Comparison of ENCODE assay signal across 1 cellular context in the genomic region with DNA sequence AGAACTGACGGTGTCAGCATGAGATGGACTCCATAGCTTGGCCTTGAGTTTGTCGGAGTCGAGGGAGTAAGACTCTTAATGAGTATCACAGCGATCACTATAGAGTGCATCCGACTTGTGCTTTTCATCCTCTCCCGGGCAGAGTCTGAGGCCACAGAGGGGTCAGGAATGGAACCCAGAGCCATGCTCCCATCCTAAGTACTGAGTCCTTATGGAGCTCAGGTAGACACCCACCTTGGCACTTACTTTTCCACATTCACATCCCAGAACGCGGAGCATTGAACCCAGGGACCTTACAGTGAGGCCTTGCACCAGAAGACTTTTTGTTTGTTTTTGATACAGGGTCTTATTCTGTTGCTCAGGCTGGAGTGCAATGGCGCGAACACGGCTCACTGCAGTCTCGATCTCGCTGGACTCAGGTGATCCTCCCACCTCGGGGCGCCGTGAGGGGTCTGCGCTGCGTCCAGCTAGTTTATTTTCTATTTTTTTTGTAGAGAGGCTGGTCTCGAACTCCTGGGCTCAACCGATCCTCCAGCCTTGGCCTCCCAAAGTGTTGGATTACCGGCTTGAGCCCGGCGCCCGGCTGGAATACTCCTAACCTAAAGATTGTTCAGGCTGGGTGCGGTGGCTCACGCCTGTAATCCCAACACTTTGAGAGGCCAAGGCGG.
A peak's percentile ranks its signal among the peaks of the same experiment; 100 is the strongest.
TF ChIP-seq lines count a peak whose summit lies in the region.

No MANE protein-coding gene starts in this region.

TF ChIP-seq in HepG2, 621 proteins besides CTCF, POLR2A, EP300 and RAD21 (continued from another document and continues in another):
- TF ChIP-seq MEIS2 (CRISPR knock-in tag; IDR thresholded peaks at IDR 0.05), result no peak
- no peak for TF ChIP-seq ZKSCAN1 (IDR thresholded peaks at IDR 0.05; ENCODE audit: low read length)
- no peak for TF ChIP-seq GTF2F1 (IDR thresholded peaks at IDR 0.05; ENCODE audit: low read length)
- TF ChIP-seq, protein P1, sequence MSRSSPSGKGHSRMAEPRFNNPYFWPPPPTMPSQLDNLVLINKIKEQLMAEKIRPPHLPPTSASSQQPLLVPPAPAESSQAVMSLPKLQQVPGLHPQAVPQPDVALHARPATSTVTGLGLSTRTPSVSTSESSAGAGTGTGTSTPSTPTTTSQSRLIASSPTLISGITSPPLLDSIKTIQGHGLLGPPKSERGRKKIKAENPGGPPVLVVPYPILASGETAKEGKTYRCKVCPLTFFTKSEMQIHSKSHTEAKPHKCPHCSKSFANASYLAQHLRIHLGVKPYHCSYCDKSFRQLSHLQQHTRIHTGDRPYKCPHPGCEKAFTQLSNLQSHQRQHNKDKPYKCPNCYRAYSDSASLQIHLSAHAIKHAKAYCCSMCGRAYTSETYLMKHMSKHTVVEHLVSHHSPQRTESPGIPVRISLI (CRISPR knock-in tag; IDR thresholded peaks at IDR 0.05; ENCODE audit: borderline replicate concordance), result no peak
- TF ChIP-seq ZNF343 (CRISPR knock-in tag; IDR thresholded peaks at IDR 0.05), result no peak
- no peak for TF ChIP-seq ZMAT3 (CRISPR knock-in tag; conservative IDR thresholded peaks at IDR 0.05)
- TF ChIP-seq, protein P2, sequence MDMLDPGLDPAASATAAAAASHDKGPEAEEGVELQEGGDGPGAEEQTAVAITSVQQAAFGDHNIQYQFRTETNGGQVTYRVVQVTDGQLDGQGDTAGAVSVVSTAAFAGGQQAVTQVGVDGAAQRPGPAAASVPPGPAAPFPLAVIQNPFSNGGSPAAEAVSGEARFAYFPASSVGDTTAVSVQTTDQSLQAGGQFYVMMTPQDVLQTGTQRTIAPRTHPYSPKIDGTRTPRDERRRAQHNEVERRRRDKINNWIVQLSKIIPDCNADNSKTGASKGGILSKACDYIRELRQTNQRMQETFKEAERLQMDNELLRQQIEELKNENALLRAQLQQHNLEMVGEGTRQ (IDR thresholded peaks at IDR 0.05; ENCODE audit: low read depth, low read length), result no peak
- TF ChIP-seq, protein P2 (CRISPR knock-in tag; IDR thresholded peaks at IDR 0.05; ENCODE audit: borderline replicate concordance), result 0 out of 2 replicates have a peak, but pooled peaks have one; percentile 10
- TF ChIP-seq ZNF879 (CRISPR knock-in tag; IDR thresholded peaks at IDR 0.05), result no peak
- TF ChIP-seq, protein P3, sequence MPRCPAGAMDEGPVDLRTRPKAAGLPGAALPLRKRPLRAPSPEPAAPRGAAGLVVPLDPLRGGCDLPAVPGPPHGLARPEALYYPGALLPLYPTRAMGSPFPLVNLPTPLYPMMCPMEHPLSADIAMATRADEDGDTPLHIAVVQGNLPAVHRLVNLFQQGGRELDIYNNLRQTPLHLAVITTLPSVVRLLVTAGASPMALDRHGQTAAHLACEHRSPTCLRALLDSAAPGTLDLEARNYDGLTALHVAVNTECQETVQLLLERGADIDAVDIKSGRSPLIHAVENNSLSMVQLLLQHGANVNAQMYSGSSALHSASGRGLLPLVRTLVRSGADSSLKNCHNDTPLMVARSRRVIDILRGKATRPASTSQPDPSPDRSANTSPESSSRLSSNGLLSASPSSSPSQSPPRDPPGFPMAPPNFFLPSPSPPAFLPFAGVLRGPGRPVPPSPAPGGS (CRISPR knock-in tag; IDR thresholded peaks at IDR 0.05), result no peak
- TF ChIP-seq ZFY (CRISPR knock-in tag; IDR thresholded peaks at IDR 0.05), result no peak
- TF ChIP-seq ZSCAN29 (CRISPR knock-in tag; conservative IDR thresholded peaks at IDR 0.05), result no peak
- TF ChIP-seq ZNF256 (CRISPR knock-in tag; conservative IDR thresholded peaks at IDR 0.05), result no peak
- TF ChIP-seq, protein P4, sequence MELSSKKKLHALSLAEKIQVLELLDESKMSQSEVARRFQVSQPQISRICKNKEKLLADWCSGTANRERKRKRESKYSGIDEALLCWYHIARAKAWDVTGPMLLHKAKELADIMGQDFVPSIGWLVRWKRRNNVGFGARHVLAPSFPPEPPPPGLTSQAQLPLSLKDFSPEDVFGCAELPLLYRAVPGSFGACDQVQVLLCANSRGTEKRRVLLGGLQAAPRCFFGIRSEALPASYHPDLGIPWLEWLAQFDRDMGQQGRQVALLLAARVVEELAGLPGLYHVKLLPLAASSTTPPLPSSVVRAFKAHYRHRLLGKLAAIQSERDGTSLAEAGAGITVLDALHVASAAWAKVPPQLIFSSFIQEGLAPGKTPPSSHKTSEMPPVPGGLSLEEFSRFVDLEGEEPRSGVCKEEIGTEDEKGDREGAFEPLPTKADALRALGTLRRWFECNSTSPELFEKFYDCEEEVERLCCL (CRISPR knock-in tag; IDR thresholded peaks at IDR 0.05; ENCODE audit: borderline replicate concordance), result 0 out of 2 replicates have a peak, but pooled peaks have one; percentile 34
- TF ChIP-seq RFX3 (CRISPR knock-in tag; IDR thresholded peaks at IDR 0.05), result no peak
- no peak for TF ChIP-seq HOXA5 (CRISPR knock-in tag; IDR thresholded peaks at IDR 0.05)
- peak; percentile 59; the same call in 1 of the 2 replicates for TF ChIP-seq ZNF605 (CRISPR knock-in tag; IDR thresholded peaks at IDR 0.05)
- TF ChIP-seq MEF2D (CRISPR knock-in tag; IDR thresholded peaks at IDR 0.05), result no peak
- TF ChIP-seq ZNF230 (CRISPR knock-in tag; IDR thresholded peaks at IDR 0.05), result peak; percentile 4; the same call in 1 of the 2 replicates
- TF ChIP-seq, protein P5, sequence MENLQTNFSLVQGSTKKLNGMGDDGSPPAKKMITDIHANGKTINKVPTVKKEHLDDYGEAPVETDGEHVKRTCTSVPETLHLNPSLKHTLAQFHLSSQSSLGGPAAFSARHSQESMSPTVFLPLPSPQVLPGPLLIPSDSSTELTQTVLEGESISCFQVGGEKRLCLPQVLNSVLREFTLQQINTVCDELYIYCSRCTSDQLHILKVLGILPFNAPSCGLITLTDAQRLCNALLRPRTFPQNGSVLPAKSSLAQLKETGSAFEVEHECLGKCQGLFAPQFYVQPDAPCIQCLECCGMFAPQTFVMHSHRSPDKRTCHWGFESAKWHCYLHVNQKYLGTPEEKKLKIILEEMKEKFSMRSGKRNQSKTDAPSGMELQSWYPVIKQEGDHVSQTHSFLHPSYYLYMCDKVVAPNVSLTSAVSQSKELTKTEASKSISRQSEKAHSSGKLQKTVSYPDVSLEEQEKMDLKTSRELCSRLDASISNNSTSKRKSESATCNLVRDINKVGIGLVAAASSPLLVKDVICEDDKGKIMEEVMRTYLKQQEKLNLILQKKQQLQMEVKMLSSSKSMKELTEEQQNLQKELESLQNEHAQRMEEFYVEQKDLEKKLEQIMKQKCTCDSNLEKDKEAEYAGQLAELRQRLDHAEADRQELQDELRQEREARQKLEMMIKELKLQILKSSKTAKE (CRISPR knock-in tag; IDR thresholded peaks at IDR 0.05; ENCODE audit: borderline replicate concordance), result no peak
- no peak for TF ChIP-seq ZNF30 (CRISPR knock-in tag; IDR thresholded peaks at IDR 0.05)
- TF ChIP-seq NFIB (CRISPR knock-in tag; IDR thresholded peaks at IDR 0.05; ENCODE audit: borderline replicate concordance), result 0 out of 2 replicates have a peak, but pooled peaks have one; percentile 29
- TF ChIP-seq, protein P6, sequence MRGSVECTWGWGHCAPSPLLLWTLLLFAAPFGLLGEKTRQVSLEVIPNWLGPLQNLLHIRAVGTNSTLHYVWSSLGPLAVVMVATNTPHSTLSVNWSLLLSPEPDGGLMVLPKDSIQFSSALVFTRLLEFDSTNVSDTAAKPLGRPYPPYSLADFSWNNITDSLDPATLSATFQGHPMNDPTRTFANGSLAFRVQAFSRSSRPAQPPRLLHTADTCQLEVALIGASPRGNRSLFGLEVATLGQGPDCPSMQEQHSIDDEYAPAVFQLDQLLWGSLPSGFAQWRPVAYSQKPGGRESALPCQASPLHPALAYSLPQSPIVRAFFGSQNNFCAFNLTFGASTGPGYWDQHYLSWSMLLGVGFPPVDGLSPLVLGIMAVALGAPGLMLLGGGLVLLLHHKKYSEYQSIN (CRISPR knock-in tag; IDR thresholded peaks at IDR 0.05; ENCODE audit: borderline replicate concordance), result no peak
- TF ChIP-seq GTF3A (CRISPR knock-in tag; conservative IDR thresholded peaks at IDR 0.05), result no peak
- 0 out of 2 replicates have a peak, but pooled peaks have one; percentile 50 for TF ChIP-seq ZNF350 (CRISPR knock-in tag; IDR thresholded peaks at IDR 0.05; ENCODE audit: borderline replicate concordance, low read depth)
- no peak for TF ChIP-seq ISX (CRISPR knock-in tag; conservative IDR thresholded peaks at IDR 0.05)
- TF ChIP-seq KAT2B (IDR thresholded peaks at IDR 0.05; ENCODE audit: borderline replicate concordance, low read depth, low read length), result no peak
- peak; percentile 41 for TF ChIP-seq ZFX (CRISPR knock-in tag; IDR thresholded peaks at IDR 0.05; ENCODE audit: low read depth)
- no peak for TF ChIP-seq YY1 (IDR thresholded peaks at IDR 0.05; ENCODE audit: insufficient read depth, insufficient replicate concordance, low read depth, low read length)
- no peak for TF ChIP-seq MAZ (IDR thresholded peaks at IDR 0.05; ENCODE audit: borderline replicate concordance, low read depth, low read length)
- TF ChIP-seq MAZ (CRISPR knock-in tag; IDR thresholded peaks at IDR 0.05; ENCODE audit: low read depth), result no peak
- no peak for TF ChIP-seq FOSL2 (CRISPR knock-in tag; IDR thresholded peaks at IDR 0.05)
- TF ChIP-seq MZF1 (CRISPR knock-in tag; IDR thresholded peaks at IDR 0.05; ENCODE audit: borderline replicate concordance), result no peak
- TF ChIP-seq, protein P7, sequence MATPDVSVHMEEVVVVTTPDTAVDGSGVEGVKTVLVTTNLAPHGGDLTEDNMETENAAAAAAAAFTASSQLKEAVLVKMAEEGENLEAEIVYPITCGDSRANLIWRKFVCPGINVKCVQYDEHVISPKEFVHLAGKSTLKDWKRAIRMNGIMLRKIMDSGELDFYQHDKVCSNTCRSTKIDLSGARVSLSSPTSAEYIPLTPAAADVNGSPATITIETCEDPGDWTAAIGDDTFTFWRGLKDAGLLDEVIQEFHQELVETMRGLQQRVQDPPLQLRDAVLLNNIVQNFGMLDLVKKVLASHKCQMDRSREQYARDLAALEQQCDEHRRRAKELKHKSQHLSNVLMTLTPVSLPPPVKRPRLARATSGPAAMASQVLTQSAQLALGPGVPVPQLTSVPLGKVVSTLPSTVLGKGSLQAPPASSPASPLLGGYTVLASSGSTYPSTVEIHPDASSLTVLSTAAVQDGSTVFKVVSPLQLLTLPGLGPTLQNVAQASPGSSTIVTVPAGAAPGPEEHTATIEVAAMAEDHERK (CRISPR knock-in tag; IDR thresholded peaks at IDR 0.05; ENCODE audit: low read depth), result no peak
- TF ChIP-seq REPIN1 (CRISPR knock-in tag; IDR thresholded peaks at IDR 0.05; ENCODE audit: borderline replicate concordance, low read depth), result no peak
- TF ChIP-seq, protein P8, sequence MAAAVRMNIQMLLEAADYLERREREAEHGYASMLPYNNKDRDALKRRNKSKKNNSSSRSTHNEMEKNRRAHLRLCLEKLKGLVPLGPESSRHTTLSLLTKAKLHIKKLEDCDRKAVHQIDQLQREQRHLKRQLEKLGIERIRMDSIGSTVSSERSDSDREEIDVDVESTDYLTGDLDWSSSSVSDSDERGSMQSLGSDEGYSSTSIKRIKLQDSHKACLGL (CRISPR knock-in tag; IDR thresholded peaks at IDR 0.05), result no peak; the same call in 1 of the 2 replicates
- TF ChIP-seq ZNF33B (CRISPR knock-in tag; IDR thresholded peaks at IDR 0.05), result no peak
- TF ChIP-seq, protein P9, sequence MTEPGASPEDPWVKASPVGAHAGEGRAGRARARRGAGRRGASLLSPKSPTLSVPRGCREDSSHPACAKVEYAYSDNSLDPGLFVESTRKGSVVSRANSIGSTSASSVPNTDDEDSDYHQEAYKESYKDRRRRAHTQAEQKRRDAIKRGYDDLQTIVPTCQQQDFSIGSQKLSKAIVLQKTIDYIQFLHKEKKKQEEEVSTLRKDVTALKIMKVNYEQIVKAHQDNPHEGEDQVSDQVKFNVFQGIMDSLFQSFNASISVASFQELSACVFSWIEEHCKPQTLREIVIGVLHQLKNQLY (CRISPR knock-in tag; IDR thresholded peaks at IDR 0.05), result no peak
- TF ChIP-seq GFI1 (CRISPR knock-in tag; IDR thresholded peaks at IDR 0.05; ENCODE audit: borderline replicate concordance), result no peak
- TF ChIP-seq ZFAT (CRISPR knock-in tag; conservative IDR thresholded peaks at IDR 0.05), result no peak
- 0 out of 2 replicates have a peak, but pooled peaks have one; percentile 15 for TF ChIP-seq JUND (CRISPR knock-in tag; IDR thresholded peaks at IDR 0.05)
- no peak for TF ChIP-seq DNMT1 (CRISPR knock-in tag; IDR thresholded peaks at IDR 0.05)
- TF ChIP-seq ISL2 (CRISPR knock-in tag; IDR thresholded peaks at IDR 0.05), result no peak
- 0 out of 2 replicates have a peak, but pooled peaks have one; percentile 10 for TF ChIP-seq ZNF441 (CRISPR knock-in tag; IDR thresholded peaks at IDR 0.05; ENCODE audit: borderline replicate concordance)
- no peak for TF ChIP-seq ZNF501 (CRISPR knock-in tag; IDR thresholded peaks at IDR 0.05)
- no peak for TF ChIP-seq IRF2 (CRISPR knock-in tag; IDR thresholded peaks at IDR 0.05)
- TF ChIP-seq, protein P10, sequence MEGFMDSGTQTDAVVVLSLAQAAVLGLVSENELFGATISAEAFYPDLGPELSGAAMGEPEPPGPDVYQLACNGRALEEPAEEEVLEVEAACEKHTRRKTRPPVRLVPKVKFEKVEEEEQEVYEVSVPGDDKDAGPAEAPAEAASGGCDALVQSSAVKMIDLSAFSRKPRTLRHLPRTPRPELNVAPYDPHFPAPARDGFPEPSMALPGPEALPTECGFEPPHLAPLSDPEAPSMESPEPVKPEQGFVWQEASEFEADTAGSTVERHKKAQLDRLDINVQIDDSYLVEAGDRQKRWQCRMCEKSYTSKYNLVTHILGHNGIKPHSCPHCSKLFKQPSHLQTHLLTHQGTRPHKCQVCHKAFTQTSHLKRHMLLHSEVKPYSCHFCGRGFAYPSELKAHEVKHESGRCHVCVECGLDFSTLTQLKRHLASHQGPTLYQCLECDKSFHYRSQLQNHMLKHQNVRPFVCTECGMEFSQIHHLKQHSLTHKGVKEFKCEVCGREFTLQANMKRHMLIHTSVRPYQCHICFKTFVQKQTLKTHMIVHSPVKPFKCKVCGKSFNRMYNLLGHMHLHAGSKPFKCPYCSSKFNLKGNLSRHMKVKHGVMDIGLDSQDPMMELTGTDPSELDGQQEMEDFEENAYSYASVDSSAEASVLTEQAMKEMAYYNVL (CRISPR knock-in tag; IDR thresholded peaks at IDR 0.05; ENCODE audit: borderline replicate concordance), result 0 out of 2 replicates have a peak, but pooled peaks have one; percentile 8
- TF ChIP-seq FOXA3 (CRISPR knock-in tag; IDR thresholded peaks at IDR 0.05), result no peak
- TF ChIP-seq HHEX (CRISPR knock-in tag; IDR thresholded peaks at IDR 0.05), result no peak
- TF ChIP-seq YEATS2 (CRISPR knock-in tag; IDR thresholded peaks at IDR 0.05; ENCODE audit: borderline replicate concordance), result no peak
- TF ChIP-seq ZNF709 (CRISPR knock-in tag; IDR thresholded peaks at IDR 0.05), result no peak
- TF ChIP-seq TP53 (CRISPR knock-in tag; conservative IDR thresholded peaks at IDR 0.05), result 0 out of 2 replicates have a peak, but pooled peaks have one; percentile 31
- TF ChIP-seq SRF (IDR thresholded peaks at IDR 0.05; ENCODE audit: low read depth, low read length), result no peak
